In the genomic region with DNA sequence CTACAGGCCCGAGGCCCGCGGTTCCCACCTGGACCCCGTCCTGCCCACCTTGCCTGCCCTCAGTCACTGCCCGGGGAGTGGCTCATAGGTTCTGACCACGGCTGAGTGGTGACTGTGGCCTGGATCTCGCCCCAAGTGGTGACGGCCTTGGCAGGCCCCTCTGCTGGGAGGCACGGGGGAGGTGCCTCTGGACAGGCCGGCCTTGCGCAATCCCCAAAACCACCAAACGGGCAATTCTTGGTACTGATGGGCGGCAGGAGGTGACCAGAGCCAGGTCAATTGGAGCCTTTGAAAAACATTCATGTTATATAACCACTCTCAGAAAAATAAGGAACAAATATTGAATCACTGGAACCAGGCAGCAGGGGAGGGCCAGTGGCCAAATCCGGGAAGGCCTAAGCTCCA, we compare ENCODE assay signal across 1 cellular context.
A peak's percentile ranks its signal among the peaks of the same experiment; 100 is the strongest.
TF ChIP-seq lines count a peak whose summit lies in the region.

No MANE protein-coding gene starts in this region.

TF ChIP-seq in H1, 55 proteins besides CTCF, POLR2A, EP300 and RAD21:
- TF ChIP-seq, protein P1, sequence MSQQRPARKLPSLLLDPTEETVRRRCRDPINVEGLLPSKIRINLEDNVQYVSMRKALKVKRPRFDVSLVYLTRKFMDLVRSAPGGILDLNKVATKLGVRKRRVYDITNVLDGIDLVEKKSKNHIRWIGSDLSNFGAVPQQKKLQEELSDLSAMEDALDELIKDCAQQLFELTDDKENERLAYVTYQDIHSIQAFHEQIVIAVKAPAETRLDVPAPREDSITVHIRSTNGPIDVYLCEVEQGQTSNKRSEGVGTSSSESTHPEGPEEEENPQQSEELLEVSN (IDR thresholded peaks at IDR 0.05), result no peak
- no peak for TF ChIP-seq CBX5 (IDR thresholded peaks at IDR 0.05; ENCODE audit: low read depth, low read length)
- peak; percentile 91 for TF ChIP-seq CEBPB (IDR thresholded peaks at IDR 0.05; ENCODE audit: low read depth, low read length)
